11 cellular contexts compared by ENCODE assay signal in the genomic region with DNA sequence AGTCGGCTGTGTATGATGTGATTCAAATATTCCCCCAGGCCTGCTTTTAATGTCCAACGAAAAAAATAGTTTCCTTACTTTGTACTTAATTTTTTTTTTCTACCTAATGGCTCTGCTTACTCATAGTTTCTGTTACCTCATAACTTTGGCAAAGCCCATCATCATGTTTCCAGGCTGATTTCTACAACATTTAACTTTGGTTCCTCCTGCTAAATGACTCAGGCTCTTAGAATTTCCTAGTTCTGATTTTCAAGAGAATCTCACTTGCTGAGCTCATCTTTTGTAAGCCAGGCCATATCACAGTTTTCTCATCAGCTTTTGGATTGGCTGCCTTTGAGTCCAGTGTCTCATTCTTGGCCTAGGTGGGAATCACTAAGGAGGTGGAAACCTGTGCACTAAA.
DNase-seq lines count a peak whose midpoint lies in the region; ATAC-seq and TF ChIP-seq lines count a peak whose summit lies in the region.
"Had no signal": no experiment of that assay in that cellular context is flagged by ENCODE, and none has a peak within 500 bp of the region (broad histone marks: within the 10 kb centered on the region; RNA-seq: fewer than 3 reads in every experiment).

No MANE protein-coding gene starts in this region.

- H3K36me3 ChIP-seq in rectal smooth muscle tissue (ENCODE audit: control insufficient read depth, insufficient read depth, low read length): no peaks in the 10 kb centered on the region

- ATAC-seq in SK-N-SH treated with all-trans-retinoic acid at 6 μM for 48 hours: peak; percentile 96
- ATAC-seq: left colon had no signal

- in situ Hi-C loops in Caki2 (cut with HindIII; ENCODE audit: low pct_unique_long_range_greater_than_20kb, low sequenced_read_pairs): no loop called here

- H3K4me3 ChIP-seq in fibroblast of pulmonary artery (replicated peaks; ENCODE audit: low read depth, low read length): no peak overlapping the region
- no peak overlapping the region for H3K4me3 ChIP-seq in rectal smooth muscle tissue (ENCODE audit: low read length)

- TF ChIP-seq CTCF in fibroblast of pulmonary artery (IDR thresholded peaks at IDR 0.05; ENCODE audit: low read length, missing control alignments): no peak

- peaks cover 2% of the 10 kb centered on the region for H3K4me1 ChIP-seq in rectal smooth muscle tissue (ENCODE audit: control insufficient read depth, insufficient read depth, low read length)

- peak overlapping the region; percentile 56 for H3K27ac ChIP-seq in rectal smooth muscle tissue (ENCODE audit: low read depth, low read length)

- H3K27me3 ChIP-seq in rectal smooth muscle tissue (ENCODE audit: control insufficient read depth, insufficient read depth, low read length): no peaks in the 10 kb centered on the region

- DNase-seq in Caki2 (ENCODE audit: low read depth) (peak; percentile 89), fibroblast of pulmonary artery (ENCODE audit: low read depth) (peak; percentile 98), NCI-H187 treated with DMSO at 0.1 percent for 48 hours (lab: John Stamatoyannopoulos, UW) (no peak)
- no peak for DNase-seq in activated T-cell treated with anti-CD3 and anti-CD28 coated beads, Interleukin-2, amount 50 U/mL, for 1 hour
- DNase-seq in stimulated activated CD4-positive, alpha-beta T cell treated with anti-CD3 and anti-CD28 coated beads, Interleukin-2, amount 100 ng/mL, for 48 hours: no peak
- no peak for DNase-seq in central memory CD4-positive, alpha-beta T cell
- DNase-seq: left colon; NCI-H2081; stimulated activated CD4-positive, alpha-beta T cell treated with anti-CD3 and anti-CD28 coated beads, Interleukin-4, amount 100 ng/mL, for 24 hours had no signal

- no peak overlapping the region for H3K9ac ChIP-seq in rectal smooth muscle tissue (ENCODE audit: low read length)

TF ChIP-seq in SK-N-SH treated with all-trans-retinoic acid at 6 μM for 48 hours, 23 proteins besides CTCF, POLR2A, EP300 and RAD21:
- TF ChIP-seq ISL1 (CRISPR knock-in tag; IDR thresholded peaks at IDR 0.05) (peak; percentile 73), RARB (CRISPR knock-in tag; IDR thresholded peaks at IDR 0.05) (no peak)

Comparison
In these comparisons a context has a peak if more than half of its experiments do, and no peak if none do; other contexts are left out.
1. DNase-seq: peak in Caki2 (single experiment) and fibroblast of pulmonary artery (single experiment); none in activated T-cell treated with anti-CD3 and anti-CD28 coated beads, Interleukin-2, amount 50 U/mL, for 1 hour (single experiment), NCI-H187 treated with DMSO at 0.1 percent for 48 hours (single experiment), stimulated activated CD4-positive, alpha-beta T cell treated with anti-CD3 and anti-CD28 coated beads, Interleukin-2, amount 100 ng/mL, for 48 hours (0 of 2) and central memory CD4-positive, alpha-beta T cell (single experiment).